ENCODE assay signal across 11 cellular contexts in genomic region chr11:1749020-1749758, GRCh38. TPM values are rescaled to one million over a fixed set of nuclear protein-coding genes. Genes with fewer than 3 reads are reported as not detected.
DNase-seq lines count a peak whose midpoint lies in the region; ATAC-seq and TF ChIP-seq lines count a peak whose summit lies in the region.
"Had no signal": no experiment of that assay in that cellular context is flagged by ENCODE, and none has a peak within 500 bp of the region (broad histone marks: within the 10 kb centered on the region; RNA-seq: fewer than 3 reads in every experiment).

No MANE protein-coding gene starts in this region.

- no peak for TF ChIP-seq CTCF in lower lobe of right lung (IDR thresholded peaks at IDR 0.05)
- TF ChIP-seq CTCF in vagina (IDR thresholded peaks at IDR 0.05) = no peak

- in situ Hi-C loops in KBM-7 (cut with MboI; ENCODE audit: low pct_unique_long_range_greater_than_20kb, low sequenced_read_pairs) = no loop called here

- peak; percentile 26 for ATAC-seq in Right ventricle myocardium inferior
- ATAC-seq in lower lobe of right lung = peak in 1 of 2 donors; percentile 18

- DNase-seq in Right ventricle myocardium inferior (ENCODE audit: missing footprints) (peak; percentile 73), cardiac septum (ENCODE audit: low spot score) (no peak), lower lobe of right lung (peak; percentile 55), vagina (ENCODE audit: extremely low spot score in 2 of 2) (no peak), NCI-H1105 (lab: John Stamatoyannopoulos, UW) (no peak), KBM-7 (no peak), NCI-H1092 treated with DMSO at 0.1 percent for 48 hours (lab: John Stamatoyannopoulos, UW) (no peak)
- DNase-seq: activated B cell treated with CpG ODN at 0.5 μM for 24 hours, GF-D8 had no signal

- H3K4me1 ChIP-seq in lower lobe of right lung = peaks cover 21% of the 10 kb centered on the region
- H3K4me1 ChIP-seq in vagina = peaks cover 50% of the 10 kb centered on the region

- H3K36me3 ChIP-seq in lower lobe of right lung (peaks cover 22% of the 10 kb centered on the region), vagina (peaks cover 0 to 17% of the 10 kb centered on the region in 2 donors)

- peaks cover 22% of the 10 kb centered on the region for H3K27me3 ChIP-seq in lower lobe of right lung (ENCODE audit: low read depth)
- H3K27me3 ChIP-seq in vagina = no peaks in the 10 kb centered on the region

- H3K27ac ChIP-seq in cingulate gyrus (ENCODE audit: low read depth, low read length) = peak overlapping the region; percentile 72
- H3K27ac ChIP-seq in lower lobe of right lung = no peak overlapping the region
- peak overlapping the region; percentile 72 for H3K27ac ChIP-seq in vagina

- intact Hi-C loops in Right ventricle myocardium inferior (cut with DNase I) (no loop called here), cardiac septum (cut with DNase I) (no loop called here), lower lobe of right lung (cut with DNase I) (no loop called here), vagina (cut with DNase I) (no loop called here)

- H3K4me3 ChIP-seq in lower lobe of right lung (peak overlapping the region; percentile 30), vagina (peak overlapping the region; percentile 37 to 47)
- H3K4me3 ChIP-seq: lung had no signal

- TF ChIP-seq POLR2A in vagina (IDR thresholded peaks at IDR 0.05) = no peak

- H3K9me3 ChIP-seq in lower lobe of right lung (no peaks in the 10 kb centered on the region), vagina (no peaks in the 10 kb centered on the region)

RNA-seq across cellular contexts. Expression of gene IFITM10, which starts 1.2 kb away (rescaled TPM):
- 0.92 TPM for total RNA-seq in Right ventricle myocardium inferior
- 2.0 TPM for total RNA-seq in cardiac septum
- total RNA-seq in lower lobe of right lung = 9.2 TPM
- 4.9 TPM for total RNA-seq in vagina
- total RNA-seq: activated B cell treated with CpG ODN at 0.5 μM for 24 hours had no signal

RNA-seq across cellular contexts. Expression of gene CTSD, which starts 14.5 kb away (rescaled TPM):
- total RNA-seq in Right ventricle myocardium inferior (957 TPM), cardiac septum (521 TPM), lower lobe of right lung (2,919 TPM), vagina (508 TPM)

RNA-seq across cellular contexts. Expression of gene KRTAP5-6, which starts 52.2 kb away (rescaled TPM):
- total RNA-seq in Right ventricle myocardium inferior (not detected), cardiac septum (not detected), lower lobe of right lung (not detected), vagina (not detected)
- total RNA-seq: activated B cell treated with CpG ODN at 0.5 μM for 24 hours, lung had no signal

Comparison
In these comparisons a context has a peak if more than half of its experiments do, and no peak if none do; other contexts are left out.
1. DNase-seq: peak in Right ventricle myocardium inferior (single experiment) and lower lobe of right lung (single experiment); none in cardiac septum (single experiment), vagina (0 of 2), NCI-H1105 (single experiment), KBM-7 (single experiment) and NCI-H1092 treated with DMSO at 0.1 percent for 48 hours (single experiment).